In genomic region chr13:25249001-25249543, GRCh38 we compare ENCODE assay signal across 1 cellular context.
TF ChIP-seq lines count a peak whose summit lies in the region.

No MANE protein-coding gene starts in this region.

TF ChIP-seq in WTC11, 78 proteins besides CTCF, POLR2A, EP300 and RAD21 (continued from another document):
- TF ChIP-seq IRF1 (CRISPR knock-in tag; IDR thresholded peaks at IDR 0.05) (no peak), TEAD4 (CRISPR knock-in tag; IDR thresholded peaks at IDR 0.05) (no peak), SP1 (CRISPR knock-in tag; conservative IDR thresholded peaks at IDR 0.05) (no peak), HMGXB4 (CRISPR knock-in tag; IDR thresholded peaks at IDR 0.05) (no peak)
TF ChIP-seq in WTC11: peak in this region for 0.
